ENCODE assay signal across 16 cellular contexts in genomic region chr9:93122721-93123221, GRCh38. TPM values are rescaled to one million over a fixed set of nuclear protein-coding genes. Genes with fewer than 3 reads are reported as not detected.
DNase-seq lines count a peak whose midpoint lies in the region; ATAC-seq, FAIRE-seq and TF ChIP-seq lines count a peak whose summit lies in the region.
"Had no signal": no experiment of that assay in that cellular context is flagged by ENCODE, and none has a peak within 500 bp of the region (broad histone marks: within the 10 kb centered on the region; RNA-seq: fewer than 3 reads in every experiment).

No MANE protein-coding gene starts in this region.

- no peak for TF ChIP-seq CTCF in CD14-positive monocyte (IDR thresholded peaks at IDR 0.05)
- no peak for TF ChIP-seq CTCF in HEK293 (tag by site-specific recombination; IDR thresholded peaks at IDR 0.05)
- TF ChIP-seq CTCF in endodermal cell (conservative IDR thresholded peaks at IDR 0.05): no peak
- TF ChIP-seq CTCF in pancreas (IDR thresholded peaks at IDR 0.05): no peak

- peak; percentile 43 for DNase-seq in CD14-positive monocyte (ENCODE audit: low spot score)
- peak; percentile 34 for DNase-seq in endodermal cell
- DNase-seq in pancreas: peak in 5 of 6 donors; percentile 4 to 61 (median 22)
- no peak for DNase-seq in DMS79 treated with DMSO at 0.1 percent for 48 hours (lab: John Stamatoyannopoulos, UW)
- DNase-seq in amniotic stem cell (lab: John Stamatoyannopoulos, UW): no peak
- DNase-seq in MG63: no peak
- DNase-seq: activated CD4-positive, alpha-beta memory T cell treated with anti-CD3 and anti-CD28 coated beads for 36 hours; activated naive CD4-positive, alpha-beta T cell; foreskin melanocyte; GDM1; mesendoderm; NCI-H2107; NK-92 treated with Interleukin-12 subunit alpha and Interleukin-12 subunit beta, amount 100 ng/mL, for 24 hours had no signal

- no peaks in the 10 kb centered on the region for H3K27me3 ChIP-seq in endodermal cell (ENCODE audit: control insufficient read depth, insufficient read depth, low read length, poor library complexity, severe bottlenecking)
- no peaks in the 10 kb centered on the region for H3K27me3 ChIP-seq in pancreas
- H3K27me3 ChIP-seq in MG63: no peaks in the 10 kb centered on the region
- H3K27me3 ChIP-seq: SJSA1 had no signal

- CTCF ChIA-PET in HEK293 (lab: Yijun Ruan, JAX): no interaction called here

- H3K4me3 ChIP-seq in HEK293 (ENCODE audit: low read depth, low read length) (no peak overlapping the region), endodermal cell (ENCODE audit: low read length) (no peak overlapping the region), pancreas (no peak overlapping the region), MG63 (no peak overlapping the region)
- H3K4me3 ChIP-seq: SJSA1 had no signal

- peaks cover 3% of the 10 kb centered on the region; the same call in 1 of the 2 replicates for H3K4me1 ChIP-seq in HEK293 (ENCODE audit: control insufficient read depth, insufficient read depth, low read length)
- H3K4me1 ChIP-seq in endodermal cell (ENCODE audit: control insufficient read depth, insufficient read depth, low read length): no peaks in the 10 kb centered on the region
- peaks cover 3 to 9% (median 4%) of the 10 kb centered on the region in 3 donors for H3K4me1 ChIP-seq in pancreas

- H3K27ac ChIP-seq in HEK293 (ENCODE audit: extremely low read depth, low read depth, low read length) (no peak overlapping the region), endodermal cell (ENCODE audit: low read depth, low read length) (no peak overlapping the region), pancreas (no peak overlapping the region)
- H3K27ac ChIP-seq: SJSA1 had no signal

- FAIRE-seq in pancreas (lab: Jason Lieb, UNC): no peak

- no peak overlapping the region for H3K9ac ChIP-seq in endodermal cell (ENCODE audit: extremely low read depth, low read length, poor library complexity, severe bottlenecking)

- H3K9me3 Mint-ChIP-seq in CD14-positive monocyte (peaks cover 0 to 2% (median 0%) of the 10 kb centered on the region in 7 donors), endodermal cell (no peaks in the 10 kb centered on the region)
- H3K9me3 Mint-ChIP-seq: activated CD4-positive, alpha-beta memory T cell treated with anti-CD3 and anti-CD28 coated beads for 36 hours; CD4-positive, alpha-beta memory T cell had no signal

- no peak overlapping the region for H3K4me3 Mint-ChIP-seq in CD14-positive monocyte
- H3K4me3 Mint-ChIP-seq in endodermal cell: no peak overlapping the region
- H3K4me3 Mint-ChIP-seq: activated CD4-positive, alpha-beta memory T cell treated with anti-CD3 and anti-CD28 coated beads for 36 hours; CD4-positive, alpha-beta memory T cell had no signal

- POLR2A ChIA-PET in HEK293 (lab: Yijun Ruan, JAX): interaction anchor here (1.0 kb wide), 1 partner anchor 11 kb away, joined by 3 read pairs; the partner anchor contains the start of gene NINJ1

- H3K27me3 Mint-ChIP-seq in CD14-positive monocyte (ENCODE audit: low read depth in 3 of 3) (peaks cover 0 to 2% (median 0%) of the 10 kb centered on the region in 3 donors), endodermal cell (ENCODE audit: insufficient read depth) (no peaks in the 10 kb centered on the region)
- H3K27me3 Mint-ChIP-seq: activated CD4-positive, alpha-beta memory T cell treated with anti-CD3 and anti-CD28 coated beads for 36 hours; CD4-positive, alpha-beta memory T cell had no signal

- H3K36me3 Mint-ChIP-seq in CD14-positive monocyte (peaks cover 76 to 90% of the 10 kb centered on the region in 2 donors), endodermal cell (ENCODE audit: low read depth) (peaks cover 14% of the 10 kb centered on the region)

- H3K9me3 ChIP-seq in HEK293 (ENCODE audit: control insufficient read depth, insufficient read depth, low read depth, low read length) (no peaks in the 10 kb centered on the region), endodermal cell (ENCODE audit: control insufficient read depth, low read length) (no peaks in the 10 kb centered on the region), pancreas (no peaks in the 10 kb centered on the region), MG63 (no peaks in the 10 kb centered on the region)
- H3K9me3 ChIP-seq: SJSA1 had no signal

- intact Hi-C loops in CD14-positive monocyte (cut with micrococcal nuclease): no loop called here
- intact Hi-C loops in pancreas (cut with DNase I): no loop called here

- H3K4me1 Mint-ChIP-seq in CD14-positive monocyte (peaks cover 70% of the 10 kb centered on the region), endodermal cell (peaks cover 4% of the 10 kb centered on the region)

- 92 to 94% methylated on average over 7 to 14 of the region's 14 CpGs for WGBS in endodermal cell (ENCODE audit: insufficient coverage in 1 of 2, insufficient read length in 1 of 2), 2 experiments
- 89 to 90% methylated on average over 14 of the region's 14 CpGs for WGBS in pancreas, 2 donors

- no peak for ATAC-seq in pancreas

- H3K27ac Mint-ChIP-seq in CD14-positive monocyte (peak overlapping the region in 2 of 7 donors; percentile 21 to 35), endodermal cell (no peak overlapping the region)
- H3K27ac Mint-ChIP-seq: activated CD4-positive, alpha-beta memory T cell treated with anti-CD3 and anti-CD28 coated beads for 36 hours had no signal

- H3K36me3 ChIP-seq in HEK293 (ENCODE audit: control insufficient read depth in 2 of 2, insufficient read depth in 1 of 2, low read length in 2 of 2) (peaks cover 0 to 41% of the 10 kb centered on the region in 2 experiments; a peak in 2 of 3 replicates), endodermal cell (ENCODE audit: control insufficient read depth, insufficient read depth, low read length) (no peaks in the 10 kb centered on the region), pancreas (peaks cover 0 to 23% (median 11%) of the 10 kb centered on the region in 3 donors), MG63 (peaks cover 11% of the 10 kb centered on the region)

TF ChIP-seq in HEK293, 187 proteins besides CTCF, POLR2A, EP300 and RAD21:
- no peak for TF ChIP-seq ZNF529 (tag by site-specific recombination; IDR thresholded peaks at IDR 0.05; ENCODE audit: insufficient replicate concordance)
- peak; percentile 68 for TF ChIP-seq ZIC2 (tag by site-specific recombination; IDR thresholded peaks at IDR 0.05)
- no peak for TF ChIP-seq ZNF133 (tag by site-specific recombination; IDR thresholded peaks at IDR 0.05)
- no peak for TF ChIP-seq ZNF488 (tag by site-specific recombination; IDR thresholded peaks at IDR 0.05)

RNA-seq across cellular contexts. Expression of gene NINJ1, which starts 11.3 kb away (rescaled TPM):
- polyA plus RNA-seq in CD14-positive monocyte: 100 to 1,000 TPM; 290 to 469 TPM
- total RNA-seq in endodermal cell: 10 to 100 TPM; 24.2 to 32.0 TPM
- 29.8 TPM for polyA plus RNA-seq in endodermal cell (2013, experiment 1 of 2)
- 28.4 TPM for polyA plus RNA-seq in endodermal cell (2013, experiment 2 of 2)
- 10 to 100 TPM; 15.6 to 33.2 (median 19.3) TPM for total RNA-seq in pancreas
- polyA plus RNA-seq in pancreas: 10 to 100 TPM; 26.2 to 28.1 TPM
- total RNA-seq in MG63 (2014; rRNA removed; shearing (Covaris generic); ENCODE audit: low replicate concordance): 22.5 and 71.0 TPM in 2 replicates

RNA-seq across cellular contexts. Expression of gene CARD19, which starts 26.8 kb away (rescaled TPM):
- polyA plus RNA-seq in CD14-positive monocyte (100 to 1,000 TPM; 130 to 137 TPM), pancreas (10 to 100 TPM; 15.7 to 20.4 TPM)
- total RNA-seq in endodermal cell (10 to 100 TPM; 16.4 to 21.9 TPM), pancreas (10 to 100 TPM in 1 of 6 donors, 1 to 10 TPM in 5; 4.3 to 11.0 (median 7.0) TPM)
- 32.1 TPM for polyA plus RNA-seq in endodermal cell (2013, experiment 1 of 2)
- 29.8 TPM for polyA plus RNA-seq in endodermal cell (2013, experiment 2 of 2)
- total RNA-seq in MG63 (2014; rRNA removed; shearing (Covaris generic); ENCODE audit: low replicate concordance): 77.4 and 103 TPM in 2 replicates

Comparison
In these comparisons a context has a peak if more than half of its experiments do, and no peak if none do; other contexts are left out.
1. DNase-seq: peak in CD14-positive monocyte (single experiment), endodermal cell (single experiment) and pancreas (5 of 6); none in DMS79 treated with DMSO at 0.1 percent for 48 hours (single experiment), amniotic stem cell (single experiment) and MG63 (single experiment).